In the genomic region with DNA sequence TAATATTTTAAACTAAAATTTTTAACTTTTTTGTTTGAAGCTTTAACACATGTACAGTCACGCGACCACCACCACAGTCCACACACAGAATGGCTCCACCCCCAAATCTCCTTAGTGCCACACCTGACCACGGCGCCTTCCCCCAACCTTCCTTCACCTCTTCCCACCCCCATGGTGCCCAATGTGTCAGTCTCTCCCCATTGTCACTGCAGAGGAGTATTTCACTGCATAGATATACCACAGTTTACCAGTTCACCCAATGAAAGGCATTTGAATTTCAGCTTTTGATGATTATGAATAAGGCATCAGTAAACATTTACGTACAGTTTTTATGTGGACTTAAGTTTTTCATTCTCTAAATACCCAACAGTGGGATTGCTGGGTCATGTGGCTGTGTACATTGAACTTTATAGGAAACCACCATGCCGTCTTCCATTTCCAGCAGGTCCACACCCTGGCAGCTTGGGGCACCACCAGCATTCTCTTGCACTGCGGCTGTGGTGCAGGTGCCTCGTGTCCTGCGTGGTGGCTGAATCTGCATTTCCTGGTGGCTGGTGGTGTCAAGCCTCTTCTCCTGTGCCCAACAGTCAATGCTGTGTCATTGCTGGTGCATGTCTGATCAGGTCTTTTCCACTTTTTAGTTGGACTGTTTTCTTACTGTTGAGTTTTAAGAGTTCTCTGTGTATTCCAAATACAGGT, we compare ENCODE assay signal across 21 cellular contexts. TPM values are rescaled to one million over a fixed set of nuclear protein-coding genes. Genes with fewer than 3 reads are reported as not detected.
A peak's percentile ranks its signal among the peaks of the same experiment; 100 is the strongest.
DNase-seq lines count a peak whose midpoint lies in the region; ATAC-seq, FAIRE-seq and TF ChIP-seq lines count a peak whose summit lies in the region.
"Had no signal": no experiment of that assay in that cellular context is flagged by ENCODE, and none has a peak within 500 bp of the region (broad histone marks: within the 10 kb centered on the region; RNA-seq: fewer than 3 reads in every experiment).

No MANE protein-coding gene starts in this region.

- peaks cover 50% of the 10 kb centered on the region for H3K36me3 Mint-ChIP-seq in activated CD4-positive, alpha-beta memory T cell treated with anti-CD3 and anti-CD28 coated beads for 36 hours
- H3K36me3 Mint-ChIP-seq in activated CD4-positive, alpha-beta memory T cell treated with anti-CD3 and anti-CD28 coated beads, Interleukin-2, amount 10 ng/mL, durations not matched to agents 7 days and 5 days (ENCODE audit: low read depth): peaks cover 73% of the 10 kb centered on the region
- H3K36me3 Mint-ChIP-seq in brain: peaks cover 74% of the 10 kb centered on the region
- H3K36me3 Mint-ChIP-seq in natural killer cell treated with Interleukin-12 subunit alpha and Interleukin-12 subunit beta and Interleukin-15 and Interleukin-18, amount 100 ng/mL, for 72 hours: peaks cover 24% of the 10 kb centered on the region

- H3K4me3 Mint-ChIP-seq in activated CD4-positive, alpha-beta memory T cell treated with anti-CD3 and anti-CD28 coated beads for 36 hours: no peak overlapping the region
- H3K4me3 Mint-ChIP-seq in activated CD4-positive, alpha-beta memory T cell treated with anti-CD3 and anti-CD28 coated beads, Interleukin-2, amount 10 ng/mL, durations not matched to agents 7 days and 5 days: no peak overlapping the region
- H3K4me3 Mint-ChIP-seq in brain: peak overlapping the region in 3 of 5 experiments; percentile 35 to 57 (median 43)
- H3K4me3 Mint-ChIP-seq in natural killer cell treated with Interleukin-12 subunit alpha and Interleukin-12 subunit beta and Interleukin-15 and Interleukin-18, amount 100 ng/mL, for 72 hours: peak overlapping the region; percentile 46
- H3K4me3 Mint-ChIP-seq: activated naive CD8-positive, alpha-beta T cell treated with anti-CD3 and anti-CD28 coated beads, Interleukin-2, amount 10 ng/mL, durations not matched to agents 7 days and 5 days had no signal

- no peaks in the 10 kb centered on the region for H3K9me3 Mint-ChIP-seq in activated CD4-positive, alpha-beta memory T cell treated with anti-CD3 and anti-CD28 coated beads for 36 hours
- H3K9me3 Mint-ChIP-seq in activated CD4-positive, alpha-beta memory T cell treated with anti-CD3 and anti-CD28 coated beads, Interleukin-2, amount 10 ng/mL, durations not matched to agents 7 days and 5 days: no peaks in the 10 kb centered on the region
- no peaks in the 10 kb centered on the region for H3K9me3 Mint-ChIP-seq in brain
- no peaks in the 10 kb centered on the region for H3K9me3 Mint-ChIP-seq in natural killer cell treated with Interleukin-12 subunit alpha and Interleukin-12 subunit beta and Interleukin-15 and Interleukin-18, amount 100 ng/mL, for 72 hours
- H3K9me3 Mint-ChIP-seq: activated naive CD8-positive, alpha-beta T cell treated with anti-CD3 and anti-CD28 coated beads, Interleukin-2, amount 10 ng/mL, durations not matched to agents 7 days and 5 days had no signal

- peak overlapping the region; percentile 15 for H3K27ac Mint-ChIP-seq in activated CD4-positive, alpha-beta memory T cell treated with anti-CD3 and anti-CD28 coated beads for 36 hours
- H3K27ac Mint-ChIP-seq in activated CD4-positive, alpha-beta memory T cell treated with anti-CD3 and anti-CD28 coated beads, Interleukin-2, amount 10 ng/mL, durations not matched to agents 7 days and 5 days: no peak overlapping the region
- H3K27ac Mint-ChIP-seq in brain: peak overlapping the region in 1 of 5 experiments; percentile 51
- peak overlapping the region in 1 of 2 donors; percentile 55 for H3K27ac Mint-ChIP-seq in natural killer cell treated with Interleukin-12 subunit alpha and Interleukin-12 subunit beta and Interleukin-15 and Interleukin-18, amount 100 ng/mL, for 72 hours
- H3K27ac Mint-ChIP-seq: activated naive CD8-positive, alpha-beta T cell treated with anti-CD3 and anti-CD28 coated beads, Interleukin-2, amount 10 ng/mL, durations not matched to agents 7 days and 5 days had no signal

- no peak for TF ChIP-seq CTCF in brain (conservative IDR thresholded peaks at IDR 0.05)

- TF ChIP-seq POLR2A in GM12891 (IDR thresholded peaks at IDR 0.05; ENCODE audit: low read depth, low read length): 0 out of 2 replicates have a peak, but pooled peaks have one; percentile 33

- ATAC-seq in natural killer cell treated with Interleukin-12 subunit alpha and Interleukin-12 subunit beta and Interleukin-15 and Interleukin-18, amount 100 ng/mL, for 72 hours: no peak
- no peak for ATAC-seq in HG03457 (IDR thresholded peaks at IDR 0.05; ENCODE audit: unreplicated experiment)
- ATAC-seq: A549 had no signal

- FAIRE-seq in GM12891 (lab: Jason Lieb, UNC): no peak
- FAIRE-seq: A549, RCC 7860 had no signal

- no peak for DNase-seq in activated CD4-positive, alpha-beta memory T cell treated with anti-CD3 and anti-CD28 coated beads for 36 hours
- no peak for DNase-seq in activated CD4-positive, alpha-beta memory T cell treated with anti-CD3 and anti-CD28 coated beads, Interleukin-2, amount 10 ng/mL, durations not matched to agents 7 days and 5 days
- no peak for DNase-seq in GM12891 (ENCODE audit: insufficient read length, low spot score)
- DNase-seq in natural killer cell treated with Interleukin-12 subunit alpha and Interleukin-12 subunit beta and Interleukin-15 and Interleukin-18, amount 100 ng/mL, for 72 hours (ENCODE audit: low spot score): no peak
- DNase-seq in effector CD4-positive, alpha-beta T cell: no peak
- no peak for DNase-seq in DMS53 (lab: John Stamatoyannopoulos, UW)
- DNase-seq: activated CD4-positive, CD25-positive, alpha-beta regulatory T cell treated with anti-CD3 and anti-CD28 coated beads, Interleukin-2, amount 50 U/mL, for 72 hours; activated CD8-positive, alpha-beta memory T cell treated with anti-CD3 and anti-CD28 coated beads, Interleukin-2, amount 50 U/mL, for 4 hours; activated naive CD8-positive, alpha-beta T cell treated with anti-CD3 and anti-CD28 coated beads, Interleukin-2, amount 10 ng/mL, durations not matched to agents 7 days and 5 days; DMS79 treated with DMSO at 0.1 percent for 48 hours; foreskin fibroblast; KBM-7; MV-4-11; NCI-H1930; NCI-H345; stimulated activated CD4-positive, alpha-beta T cell treated with anti-CD3 and anti-CD28 coated beads, Interleukin-4, amount 100 ng/mL, for 4 hours; substantia nigra had no signal

- CTCF ChIA-PET in activated CD4-positive, alpha-beta memory T cell treated with anti-CD3 and anti-CD28 coated beads for 36 hours (lab: Charles Lee): no interaction called here
- CTCF ChIA-PET in activated CD4-positive, alpha-beta memory T cell treated with anti-CD3 and anti-CD28 coated beads, Interleukin-2, amount 10 ng/mL, durations not matched to agents 7 days and 5 days (lab: Charles Lee): no interaction called here

- peaks cover 50% of the 10 kb centered on the region for H3K4me1 Mint-ChIP-seq in activated CD4-positive, alpha-beta memory T cell treated with anti-CD3 and anti-CD28 coated beads for 36 hours (ENCODE audit: low read depth)
- peaks cover 46% of the 10 kb centered on the region for H3K4me1 Mint-ChIP-seq in activated CD4-positive, alpha-beta memory T cell treated with anti-CD3 and anti-CD28 coated beads, Interleukin-2, amount 10 ng/mL, durations not matched to agents 7 days and 5 days
- H3K4me1 Mint-ChIP-seq in brain: peaks cover 61% of the 10 kb centered on the region
- H3K4me1 Mint-ChIP-seq in natural killer cell treated with Interleukin-12 subunit alpha and Interleukin-12 subunit beta and Interleukin-15 and Interleukin-18, amount 100 ng/mL, for 72 hours (ENCODE audit: low read depth in 2 of 2): peaks cover 49% of the 10 kb centered on the region in 2 donors

- intact Hi-C loops in activated CD4-positive, alpha-beta memory T cell treated with anti-CD3 and anti-CD28 coated beads for 36 hours (cut with micrococcal nuclease): no loop called here

- no peaks in the 10 kb centered on the region for H3K27me3 Mint-ChIP-seq in activated CD4-positive, alpha-beta memory T cell treated with anti-CD3 and anti-CD28 coated beads for 36 hours
- H3K27me3 Mint-ChIP-seq in activated CD4-positive, alpha-beta memory T cell treated with anti-CD3 and anti-CD28 coated beads, Interleukin-2, amount 10 ng/mL, durations not matched to agents 7 days and 5 days: no peaks in the 10 kb centered on the region
- peaks cover 2% of the 10 kb centered on the region for H3K27me3 Mint-ChIP-seq in brain
- no peaks in the 10 kb centered on the region for H3K27me3 Mint-ChIP-seq in natural killer cell treated with Interleukin-12 subunit alpha and Interleukin-12 subunit beta and Interleukin-15 and Interleukin-18, amount 100 ng/mL, for 72 hours
- H3K27me3 Mint-ChIP-seq: activated naive CD8-positive, alpha-beta T cell treated with anti-CD3 and anti-CD28 coated beads, Interleukin-2, amount 10 ng/mL, durations not matched to agents 7 days and 5 days had no signal

- POLR2A ChIA-PET in activated CD4-positive, alpha-beta memory T cell treated with anti-CD3 and anti-CD28 coated beads for 36 hours (lab: Charles Lee): interaction anchor here (0.6 to 0.7 kb wide), 2 partner anchors 19 to 195 kb away, joined by 3 to 4 read pairs; no protein-coding TSS in a partner anchor
- POLR2A ChIA-PET in activated CD4-positive, alpha-beta memory T cell treated with anti-CD3 and anti-CD28 coated beads, Interleukin-2, amount 10 ng/mL, durations not matched to agents 7 days and 5 days (lab: Charles Lee): interaction anchor here (2.0 kb wide), 1 partner anchor 10 kb away, joined by 6 read pairs; no protein-coding TSS in a partner anchor

TF ChIP-seq in GM12891, 5 proteins besides CTCF, POLR2A, EP300 and RAD21:
- TF ChIP-seq TAF1 (IDR thresholded peaks at IDR 0.05; ENCODE audit: low read depth, low read length): no peak
- no peak for TF ChIP-seq POU2F2 (IDR thresholded peaks at IDR 0.05; ENCODE audit: low read depth, low read length)
- no peak for TF ChIP-seq POLR2AphosphoS5 (IDR thresholded peaks at IDR 0.05; ENCODE audit: low read depth, low read length)
- TF ChIP-seq SPI1 (IDR thresholded peaks at IDR 0.05; ENCODE audit: low read depth, low read length): no peak
- no peak for TF ChIP-seq PAX5 (IDR thresholded peaks at IDR 0.05; ENCODE audit: insufficient read depth, low read length, severe bottlenecking)

RNA-seq across cellular contexts. Expression of gene CPLX1, which starts 49.0 kb away (rescaled TPM):
- under 1 TPM; 0.43 to 0.61 TPM for total RNA-seq in activated CD4-positive, alpha-beta memory T cell treated with anti-CD3 and anti-CD28 coated beads for 36 hours
- 1 to 10 TPM; 2.5 to 3.0 TPM for total RNA-seq in activated CD4-positive, alpha-beta memory T cell treated with anti-CD3 and anti-CD28 coated beads, Interleukin-2, amount 10 ng/mL, durations not matched to agents 7 days and 5 days
- polyA plus RNA-seq in GM12891 (2012; ENCODE audit: low read depth, missing spikeins): 0.73 TPM
- polyA plus RNA-seq in brain (ENCODE audit: insufficient read depth, low read depth, low replicate concordance): 89.5 TPM
- total RNA-seq in natural killer cell treated with Interleukin-12 subunit alpha and Interleukin-12 subunit beta and Interleukin-15 and Interleukin-18, amount 100 ng/mL, for 72 hours: not detected

Comparison
In these comparisons a context has a peak if more than half of its experiments do, and no peak if none do; other contexts are left out.
1. H3K4me3 Mint-ChIP-seq: peak in brain (3 of 5) and natural killer cell treated with Interleukin-12 subunit alpha and Interleukin-12 subunit beta and Interleukin-15 and Interleukin-18, amount 100 ng/mL, for 72 hours (single experiment); none in activated CD4-positive, alpha-beta memory T cell treated with anti-CD3 and anti-CD28 coated beads for 36 hours (single experiment) and activated CD4-positive, alpha-beta memory T cell treated with anti-CD3 and anti-CD28 coated beads, Interleukin-2, amount 10 ng/mL, durations not matched to agents 7 days and 5 days (single experiment).